16 cellular contexts compared by ENCODE assay signal in genomic region chr3:169228522-169228921, GRCh38.
DNase-seq lines count a peak whose midpoint lies in the region; ATAC-seq and TF ChIP-seq lines count a peak whose summit lies in the region.
"Had no signal": no experiment of that assay in that cellular context is flagged by ENCODE, and none has a peak within 500 bp of the region (broad histone marks: within the 10 kb centered on the region; RNA-seq: fewer than 3 reads in every experiment).

No MANE protein-coding gene starts in this region.

- no peaks in the 10 kb centered on the region for H3K79me2 ChIP-seq in KMS-11 (ENCODE audit: insufficient read depth, low read depth)

- H3K27me3 ChIP-seq in KMS-11 (ENCODE audit: insufficient read depth, low read depth) (no peaks in the 10 kb centered on the region), thoracic aorta (replicated peaks; ENCODE audit: insufficient read depth) (no peaks in the 10 kb centered on the region)
- H3K27me3 ChIP-seq: SJCRH30 had no signal

- peak; percentile 39 for DNase-seq in dermis blood vessel endothelial cell
- DNase-seq in left ventricle myocardium superior, result no peak
- DNase-seq in thoracic aorta (ENCODE audit: low spot score), result no peak
- no peak for DNase-seq in NCI-H1092 (lab: John Stamatoyannopoulos, UW)
- DNase-seq in glomerular visceral epithelial cell (ENCODE audit: extremely low spot score), result no peak
- no peak for DNase-seq in activated CD4-positive, alpha-beta memory T cell treated with anti-CD3 and anti-CD28 coated beads for 36 hours
- DNase-seq: AML-193, COR-L47, NCI-H1417, NCI-H187 treated with DMSO at 0.1 percent for 48 hours, NCI-H2171, NCI-H446, NCI-H69, SJCRH30 had no signal

- no peak overlapping the region for H3K4me3 Mint-ChIP-seq in activated CD4-positive, alpha-beta memory T cell treated with anti-CD3 and anti-CD28 coated beads for 36 hours

- H3K4me1 ChIP-seq in KMS-11 (ENCODE audit: low read depth, poor library complexity, severe bottlenecking), result peaks cover 25% of the 10 kb centered on the region
- peaks cover 8 to 28% of the 10 kb centered on the region in 2 donors for H3K4me1 ChIP-seq in thoracic aorta (ENCODE audit: control insufficient read depth in 1 of 2, low read depth in 2 of 2)

- peaks cover 4% of the 10 kb centered on the region for H3K27me3 Mint-ChIP-seq in activated CD4-positive, alpha-beta memory T cell treated with anti-CD3 and anti-CD28 coated beads for 36 hours

- peak; percentile 72 for ATAC-seq in left ventricle myocardium superior
- no peak for ATAC-seq in thoracic aorta (ENCODE audit: insufficient number of reproducible peaks, low FRiP score, low read depth)

- no peaks in the 10 kb centered on the region for H3K9me3 ChIP-seq in thoracic aorta
- H3K9me3 ChIP-seq: SJCRH30 had no signal

- H3K27ac ChIP-seq in KMS-11, result no peak overlapping the region
- H3K27ac ChIP-seq in thoracic aorta, result peak overlapping the region in 1 of 2 donors; percentile 9
- H3K27ac ChIP-seq: SJCRH30 had no signal

- no peak for TF ChIP-seq CTCF in KMS-11 (conservative IDR thresholded peaks at IDR 0.05; ENCODE audit: low read depth, low read length)
- no peak for TF ChIP-seq CTCF in thoracic aorta (IDR thresholded peaks at IDR 0.05)

- no peaks in the 10 kb centered on the region for H3K36me3 Mint-ChIP-seq in activated CD4-positive, alpha-beta memory T cell treated with anti-CD3 and anti-CD28 coated beads for 36 hours
- H3K36me3 Mint-ChIP-seq: CD14-positive monocyte had no signal

- H3K9ac ChIP-seq in KMS-11, result no peak overlapping the region

- intact Hi-C loops in left ventricle myocardium superior (cut with micrococcal nuclease), result no loop called here
- intact Hi-C loops in activated CD4-positive, alpha-beta memory T cell treated with anti-CD3 and anti-CD28 coated beads for 36 hours (cut with micrococcal nuclease), result no loop called here

- no peak overlapping the region for H3K27ac Mint-ChIP-seq in activated CD4-positive, alpha-beta memory T cell treated with anti-CD3 and anti-CD28 coated beads for 36 hours
- H3K27ac Mint-ChIP-seq: CD14-positive monocyte had no signal

- H3K4me3 ChIP-seq in KMS-11 (IDR thresholded peaks at IDR 0.05; ENCODE audit: insufficient read depth, low read depth, low read length), result no peak overlapping the region
- peak overlapping the region; percentile 50 for H3K4me3 ChIP-seq in thoracic aorta
- H3K4me3 ChIP-seq: SJCRH30 had no signal

- no peaks in the 10 kb centered on the region for H4K20me1 ChIP-seq in KMS-11 (ENCODE audit: insufficient read depth)

- POLR2A ChIA-PET in activated CD4-positive, alpha-beta memory T cell treated with anti-CD3 and anti-CD28 coated beads for 36 hours (lab: Charles Lee), result no interaction called here

- H3K36me3 ChIP-seq in KMS-11 (ENCODE audit: insufficient read depth) (no peaks in the 10 kb centered on the region), thoracic aorta (no peaks in the 10 kb centered on the region)
- H3K36me3 ChIP-seq: SJCRH30 had no signal

- H3K9me3 Mint-ChIP-seq in activated CD4-positive, alpha-beta memory T cell treated with anti-CD3 and anti-CD28 coated beads for 36 hours, result no peaks in the 10 kb centered on the region

- peak overlapping the region; percentile 73 for H3K4me2 ChIP-seq in KMS-11

- CTCF ChIA-PET in activated CD4-positive, alpha-beta memory T cell treated with anti-CD3 and anti-CD28 coated beads for 36 hours (lab: Charles Lee), result no interaction called here

- no peak overlapping the region for H2AFZ ChIP-seq in KMS-11 (ENCODE audit: low read depth)

- H3K4me1 Mint-ChIP-seq in activated CD4-positive, alpha-beta memory T cell treated with anti-CD3 and anti-CD28 coated beads for 36 hours (ENCODE audit: low read depth), result no peaks in the 10 kb centered on the region
